In the genomic region with DNA sequence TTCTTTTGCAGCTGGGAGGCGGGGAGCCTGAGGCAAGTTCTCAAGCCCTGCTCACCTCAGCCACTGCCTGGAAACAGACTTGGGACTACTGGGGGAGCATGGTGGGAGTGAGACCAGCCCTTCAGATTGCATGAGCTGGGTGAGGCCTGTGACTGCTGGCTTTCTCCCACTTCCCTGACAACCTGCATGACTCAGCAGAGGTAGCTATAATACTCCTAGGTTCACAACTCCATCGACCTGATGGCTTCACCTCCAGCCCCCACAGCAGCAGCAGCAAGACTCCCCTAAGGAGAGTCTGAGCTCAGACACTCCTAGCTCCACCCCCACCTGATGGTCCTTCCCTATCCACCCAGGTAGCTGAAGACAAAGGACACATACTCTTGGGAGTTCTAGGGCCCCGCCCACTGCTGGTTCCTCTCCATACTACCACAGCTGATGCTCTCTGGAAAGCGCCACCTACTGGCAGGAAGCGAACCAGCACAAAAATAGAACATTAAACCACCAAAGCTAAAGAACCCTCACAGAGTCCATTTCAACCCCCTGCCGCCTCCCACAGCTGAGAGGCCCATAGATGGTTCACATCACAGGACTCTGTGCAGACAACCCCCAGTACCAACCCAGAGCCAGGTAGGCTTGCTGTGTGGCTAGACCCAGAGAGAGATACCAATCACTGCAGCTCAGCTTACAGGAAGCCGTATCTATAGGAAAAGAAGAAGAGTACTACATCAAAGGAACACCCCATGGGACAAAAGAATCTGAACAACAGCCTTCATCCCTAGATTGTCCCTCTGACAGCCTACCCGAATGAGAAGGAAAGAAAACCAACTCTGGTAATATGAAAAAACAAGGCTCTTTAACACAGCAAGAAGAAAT, we compare ENCODE assay signal across 9 cellular contexts.
DNase-seq lines count a peak whose midpoint lies in the region; ATAC-seq and TF ChIP-seq lines count a peak whose summit lies in the region.
"Had no signal": no experiment of that assay in that cellular context is flagged by ENCODE, and none has a peak within 500 bp of the region (broad histone marks: within the 10 kb centered on the region; RNA-seq: fewer than 3 reads in every experiment).

No MANE protein-coding gene starts in this region.

- peaks cover 9% of the 10 kb centered on the region; the same call in 1 of the 2 replicates for H3K9me3 ChIP-seq in OCI-LY7 (ENCODE audit: low read length)

- peak; percentile 86 for TF ChIP-seq CTCF in OCI-LY7 (conservative IDR thresholded peaks at IDR 0.05; ENCODE audit: low read length)
- TF ChIP-seq CTCF in lower leg skin (IDR thresholded peaks at IDR 0.05) = no peak

- H3K27ac ChIP-seq in OCI-LY7 (ENCODE audit: low read depth, low read length, poor library complexity, severe bottlenecking) = no peak overlapping the region

- POLR2A ChIA-PET in OCI-LY7 (lab: Charles Lee) = interaction anchor here (0.6 to 1.7 kb wide), 4 partner anchors 9 to 199 kb away, joined by 3 to 6 read pairs (median 3); no protein-coding TSS in a partner anchor

- no peak overlapping the region for H3K4me2 ChIP-seq in OCI-LY7 (ENCODE audit: low read length)

- intact Hi-C loops in OCI-LY7 (cut with micrococcal nuclease; ENCODE audit: unreplicated experiment) (no loop called here), left colon (cut with DNase I, micrococcal nuclease) (no loop called here), lower leg skin (cut with DNase I; ENCODE audit: low total_unique reads) (no loop called here)

- TF ChIP-seq POLR2A in lower leg skin (IDR thresholded peaks at IDR 0.05) = no peak

- no peaks in the 10 kb centered on the region for H4K20me1 ChIP-seq in OCI-LY7 (ENCODE audit: insufficient read depth, low read length)

- H3K36me3 Mint-ChIP-seq in activated naive CD4-positive, alpha-beta T cell treated with anti-CD3 and anti-CD28 coated beads, Interleukin-2, amount 50 U/mL, for 72 hours = peaks cover 48 to 67% of the 10 kb centered on the region in 2 donors

- H3K4me1 ChIP-seq in OCI-LY7 (ENCODE audit: insufficient read depth, low read length, poor library complexity, severe bottlenecking) = peaks cover 6% of the 10 kb centered on the region

- WGBS in lower leg skin, 2 donors = 71 to 86% methylated on average over 8 of the region's 8 CpGs

- no TSS peak for BruUV-seq in OCI-LY7 (replicated peaks; lab: Mats Ljungman, UMichigan)

- peak in 1 of 2 donors; percentile 31 for ATAC-seq in activated naive CD4-positive, alpha-beta T cell treated with anti-CD3 and anti-CD28 coated beads, Interleukin-2, amount 50 U/mL, for 72 hours
- no peak for ATAC-seq in left colon
- ATAC-seq: stimulated activated naive CD8-positive, alpha-beta T cell treated with anti-CD3 and anti-CD28 coated beads, Interleukin-15, amount 100 ng/mL, for 72 hours had no signal

- H3K9me2 ChIP-seq in OCI-LY7 (ENCODE audit: insufficient read depth, low read length) = no peaks in the 10 kb centered on the region

- H3K79me2 ChIP-seq in OCI-LY7 (ENCODE audit: insufficient read depth, low read depth, low read length) = no peaks in the 10 kb centered on the region

- H2AFZ ChIP-seq in OCI-LY7 (ENCODE audit: low read length) = no peak overlapping the region

- peaks cover 30 to 42% of the 10 kb centered on the region in 2 donors for H3K9me3 Mint-ChIP-seq in activated naive CD4-positive, alpha-beta T cell treated with anti-CD3 and anti-CD28 coated beads, Interleukin-2, amount 50 U/mL, for 72 hours

- H3K4me3 ChIP-seq in OCI-LY7 (ENCODE audit: low read depth, low read length, poor library complexity, severe bottlenecking) (no peak overlapping the region), lower leg skin (ENCODE audit: low read depth, poor library complexity, severe bottlenecking) (no peak overlapping the region)

- peak overlapping the region; percentile 82 to 83 for H3K27ac Mint-ChIP-seq in activated naive CD4-positive, alpha-beta T cell treated with anti-CD3 and anti-CD28 coated beads, Interleukin-2, amount 50 U/mL, for 72 hours

- CTCF ChIA-PET in OCI-LY7 (lab: Charles Lee; ENCODE audit: unreplicated experiment) = interaction anchor here (0.6 kb wide), 1 partner anchor 244 kb away, joined by 3 read pairs; no protein-coding TSS in a partner anchor

- H3K36me3 ChIP-seq in OCI-LY7 (ENCODE audit: insufficient read depth, low read length) = no peaks in the 10 kb centered on the region

- DNase-seq in NK-92 treated with Interleukin-12 subunit alpha and Interleukin-12 subunit beta, amount 100 ng/mL, for 24 hours (lab: John Stamatoyannopoulos, UW) = peak; percentile 3
- DNase-seq in NK-92 (lab: John Stamatoyannopoulos, UW; ENCODE audit: unreplicated experiment) = no peak
- peak; percentile 61 for DNase-seq in OCI-LY7 (ENCODE audit: low spot score)
- DNase-seq in activated naive CD4-positive, alpha-beta T cell treated with anti-CD3 and anti-CD28 coated beads, Interleukin-2, amount 50 U/mL, for 72 hours (ENCODE audit: low spot score in 2 of 2) = peak; percentile 45 to 62
- DNase-seq in left colon = peak; percentile 34 to 50
- DNase-seq in NCI-H524 treated with DMSO at 0.1 percent for 48 hours (lab: John Stamatoyannopoulos, UW) = no peak
- no peak for DNase-seq in lower leg skin (ENCODE audit: low spot score in 2 of 2)
- DNase-seq in NCI-H2227 treated with DMSO at 0.1 percent for 48 hours (lab: John Stamatoyannopoulos, UW) = no peak

Comparison
In these comparisons a context has a peak if more than half of its experiments do, and no peak if none do; other contexts are left out.
1. DNase-seq: peak in NK-92 treated with Interleukin-12 subunit alpha and Interleukin-12 subunit beta, amount 100 ng/mL, for 24 hours (single experiment), OCI-LY7 (single experiment), activated naive CD4-positive, alpha-beta T cell treated with anti-CD3 and anti-CD28 coated beads, Interleukin-2, amount 50 U/mL, for 72 hours (2 of 2) and left colon (2 of 2); none in NK-92 (single experiment), NCI-H524 treated with DMSO at 0.1 percent for 48 hours (single experiment), lower leg skin (0 of 2) and NCI-H2227 treated with DMSO at 0.1 percent for 48 hours (single experiment).